Comparison of ENCODE assay signal across 23 cellular contexts in genomic region chr15:81050806-81051205, GRCh38. TPM values are rescaled to one million over a fixed set of nuclear protein-coding genes. Genes with fewer than 3 reads are reported as not detected.
DNase-seq lines count a peak whose midpoint lies in the region; ATAC-seq and TF ChIP-seq lines count a peak whose summit lies in the region.
"Had no signal": no experiment of that assay in that cellular context is flagged by ENCODE, and none has a peak within 500 bp of the region (broad histone marks: within the 10 kb centered on the region; RNA-seq: fewer than 3 reads in every experiment).

No MANE protein-coding gene starts in this region.

- peak; percentile 76 for DNase-seq in G401 (ENCODE audit: low spot score)
- DNase-seq in NCI-H69 (lab: John Stamatoyannopoulos, UW) = peak; percentile 49
- DNase-seq in cerebellar cortex (ENCODE audit: low spot score) = peak; percentile 70
- DNase-seq in trophoblast cell = no peak
- DNase-seq in erythroblast (lab: John Stamatoyannopoulos, UW) = no peak
- no peak for DNase-seq in left colon
- DNase-seq in T-helper 2 cell = no peak
- DNase-seq: AML-193; CD4-positive, alpha-beta T cell; DMS79; EL; GF-D8; H9; HFFc6; KBM-7; NCI-H1105 treated with DMSO at 0.1 percent for 48 hours; NCI-H2029; NCI-H2227 treated with DMSO at 0.1 percent for 48 hours; NCI-H510A; NCI-H748 treated with DMSO at 0.1 percent for 48 hours had no signal

- no peak for TF ChIP-seq POLR2A in erythroblast (IDR thresholded peaks at IDR 0.05; ENCODE audit: low read length)

- 100% methylated on average over 1 of the region's 4 CpGs for WGBS in trophoblast cell (ENCODE audit: extremely low coverage, insufficient coverage, insufficient read length)

- no peak overlapping the region for H2BK12ac ChIP-seq in trophoblast cell (ENCODE audit: low read length)

- no peak overlapping the region for H2AK5ac ChIP-seq in trophoblast cell (ENCODE audit: low read length)

- no peak overlapping the region for H3K18ac ChIP-seq in trophoblast cell (ENCODE audit: low read length)

- no peak overlapping the region for H3K4ac ChIP-seq in trophoblast cell (ENCODE audit: low read depth, low read length)

- no peak for ATAC-seq in left colon
- ATAC-seq: GM23338, SK-N-SH treated with all-trans-retinoic acid at 6 μM for 48 hours had no signal

- H3K79me1 ChIP-seq in trophoblast cell (ENCODE audit: low read length) = no peaks in the 10 kb centered on the region

- no peaks in the 10 kb centered on the region for H3K4me1 ChIP-seq in trophoblast cell (ENCODE audit: control insufficient read depth in 1 of 2, insufficient read depth in 2 of 2, low read length in 2 of 2)

- no peak overlapping the region for H3K9ac ChIP-seq in trophoblast cell (ENCODE audit: low read length)
- H3K9ac ChIP-seq: BLaER1 treated with 17β-estradiol and CSF1 and Interleukin-3, amounts not matched to agents 10 nM and 100 nM had no signal

- in situ Hi-C loops in G401 (cut with HindIII; ENCODE audit: low sequenced_read_pairs) = no loop called here

- H4K8ac ChIP-seq in trophoblast cell (ENCODE audit: low read depth, low read length) = no peak overlapping the region

- H2BK5ac ChIP-seq in trophoblast cell (ENCODE audit: low read depth, low read length, poor library complexity) = no peak overlapping the region

- intact Hi-C loops in left colon (cut with DNase I, micrococcal nuclease) = no loop called here

- H4K91ac ChIP-seq in trophoblast cell (ENCODE audit: low read depth, low read length) = no peak overlapping the region

- no peaks in the 10 kb centered on the region for H3K79me2 ChIP-seq in trophoblast cell (ENCODE audit: control insufficient read depth, insufficient read depth, low read length, poor library complexity)

- no peak overlapping the region for H2AFZ ChIP-seq in trophoblast cell (ENCODE audit: insufficient read depth, low read length, poor library complexity)
- H2AFZ ChIP-seq: GM23338 had no signal

- H3K14ac ChIP-seq in trophoblast cell (ENCODE audit: low read length) = no peak overlapping the region

- peak overlapping the region; percentile 86 for H3K23ac ChIP-seq in trophoblast cell (ENCODE audit: low read length)

- no peaks in the 10 kb centered on the region for H3K27me3 ChIP-seq in trophoblast cell (ENCODE audit: insufficient read depth, low read length)
- H3K27me3 ChIP-seq: BLaER1 treated with 17β-estradiol and CSF1 and Interleukin-3, amounts not matched to agents 10 nM and 100 nM had no signal

- no peak overlapping the region for H3K27ac ChIP-seq in trophoblast cell (ENCODE audit: low read depth, low read length)
- H3K27ac ChIP-seq: BLaER1 treated with 17β-estradiol and CSF1 and Interleukin-3, amounts not matched to agents 10 nM and 100 nM had no signal

- no peak overlapping the region for H3K4me2 ChIP-seq in trophoblast cell (ENCODE audit: low read length)
- H3K4me2 ChIP-seq: GM23338 had no signal

- no peak overlapping the region for H4K12ac ChIP-seq in trophoblast cell (ENCODE audit: low read depth, low read length)

- no peaks in the 10 kb centered on the region for H3K36me3 ChIP-seq in trophoblast cell (ENCODE audit: control insufficient read depth in 1 of 2, insufficient read depth in 2 of 2, low read length in 2 of 2)
- H3K36me3 ChIP-seq: BLaER1 treated with 17β-estradiol and CSF1 and Interleukin-3, amounts not matched to agents 10 nM and 100 nM had no signal

- H3K4me3 ChIP-seq in trophoblast cell (ENCODE audit: low read depth, low read length) = no peak overlapping the region
- H3K4me3 ChIP-seq: BLaER1 treated with 17β-estradiol and CSF1 and Interleukin-3, amounts not matched to agents 10 nM and 100 nM; GM23338 had no signal

- H2BK120ac ChIP-seq in trophoblast cell (ENCODE audit: insufficient read depth, low read length, poor library complexity) = no peak overlapping the region

- H3K9me3 ChIP-seq in trophoblast cell (ENCODE audit: insufficient read depth, low read depth, low read length) = no peaks in the 10 kb centered on the region

RNA-seq across cellular contexts. Expression of gene TLNRD1, which starts 50.1 kb away (rescaled TPM):
- total RNA-seq in G401 (2014; rRNA removed; shearing (Covaris generic)) = 40.7 and 42.6 TPM in 2 replicates
- 14.0 and 14.4 TPM in 2 replicates for polyA plus RNA-seq in trophoblast cell (2013)
- total RNA-seq in left colon = 10 to 100 TPM; 23.8 to 24.3 TPM

Comparison
In these comparisons a context has a peak if more than half of its experiments do, and no peak if none do; other contexts are left out.
1. DNase-seq: peak in G401 (single experiment), NCI-H69 (single experiment) and cerebellar cortex (single experiment); none in trophoblast cell (0 of 2), erythroblast (0 of 2), left colon (0 of 2) and T-helper 2 cell (0 of 5).